19 cellular contexts compared by ENCODE assay signal in the genomic region with DNA sequence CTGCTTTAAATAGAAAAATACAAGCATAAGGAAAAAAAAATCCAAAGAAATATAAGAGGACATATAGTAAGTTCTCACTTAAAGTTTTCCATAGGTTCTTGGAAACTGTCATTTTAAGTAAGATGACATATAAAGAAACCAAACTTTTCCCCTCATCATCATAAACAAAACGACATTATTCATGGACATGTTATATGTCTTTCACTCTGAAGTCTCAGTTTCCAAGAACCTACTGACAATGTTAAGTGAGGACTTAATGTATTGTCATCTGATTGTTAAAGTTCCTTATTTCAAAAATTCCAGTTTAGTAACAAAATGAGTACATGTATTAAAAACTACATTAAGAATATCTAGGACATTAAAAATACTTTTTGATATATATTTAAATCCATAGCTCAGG.
"Had no signal": no experiment of that assay in that cellular context is flagged by ENCODE, and none has a peak within 500 bp of the region (broad histone marks: within the 10 kb centered on the region; RNA-seq: fewer than 3 reads in every experiment).

No MANE protein-coding gene starts in this region.

- H3K27ac Mint-ChIP-seq: progenitor cell of endocrine pancreas, type B pancreatic cell, WTC11 had no signal

- H3K4me3 Mint-ChIP-seq: type B pancreatic cell, WTC11 had no signal

- FAIRE-seq: bronchial epithelial cell had no signal

- DNase-seq: activated CD4-positive, alpha-beta T cell treated with anti-CD3 and anti-CD28 coated beads for 48 hours; activated gamma-delta T cell treated with Interleukin-2 at 50 U/mL for 16 hours; activated T-cell treated with anti-CD3 and anti-CD28 coated beads for 4 hours; cerebellar nuclear complex; effector CD4-positive, alpha-beta T cell; heart left ventricle; kidney glomerular epithelial cell; left ventricle myocardium inferior; SHP77; stimulated activated CD4-positive, alpha-beta T cell treated with anti-CD3 and anti-CD28 coated beads, Interleukin-2, amount 100 ng/mL, for 24 hours; stomach had no signal

- H3K36me3 ChIP-seq: heart left ventricle, right atrium auricular region had no signal

- H3K27me3 Mint-ChIP-seq: progenitor cell of endocrine pancreas, type B pancreatic cell had no signal

- H3K9me3 Mint-ChIP-seq: type B pancreatic cell had no signal

- H3K36me3 Mint-ChIP-seq: WTC11 had no signal

- H3K9me3 ChIP-seq: gastroesophageal sphincter, heart left ventricle, left ventricle myocardium inferior, right atrium auricular region, stomach had no signal

- H3K27me3 ChIP-seq: gastroesophageal sphincter, heart left ventricle, right atrium auricular region, stomach had no signal

- ATAC-seq: esophagus mucosa, gastroesophageal sphincter, heart left ventricle, WTC11 had no signal

- H3K4me3 ChIP-seq: gastroesophageal sphincter, heart left ventricle, left ventricle myocardium inferior, right atrium auricular region, SK-N-MC, stomach had no signal

- H3K4me1 ChIP-seq: gastroesophageal sphincter, left ventricle myocardium inferior, right atrium auricular region, stomach had no signal

- H3K27ac ChIP-seq: gastroesophageal sphincter, heart left ventricle, left ventricle myocardium inferior, right atrium auricular region, SK-N-MC, stomach had no signal

- H3K4me1 Mint-ChIP-seq: WTC11 had no signal
